ENCODE assay signal across 25 cellular contexts in genomic region chr12:89484470-89484869, GRCh38.
"Had no signal": no experiment of that assay in that cellular context is flagged by ENCODE, and none has a peak within 500 bp of the region (broad histone marks: within the 10 kb centered on the region; RNA-seq: fewer than 3 reads in every experiment).

No MANE protein-coding gene starts in this region.

- H3K4me1 Mint-ChIP-seq: stimulated activated memory B cell treated with anti-CD40 and anti-IgM and Interleukin-4, amounts not matched to agents 10 μg/mL and 1 μg/mL and 100 μg/mL, for 72 hours had no signal

- FAIRE-seq: islet of Langerhans, small intestine had no signal

- DNase-seq: activated CD8-positive, alpha-beta memory T cell treated with anti-CD3 and anti-CD28 coated beads for 24 hours; activated CD8-positive, alpha-beta memory T cell treated with anti-CD3 and anti-CD28 coated beads, Interleukin-2, amount 50 U/mL, for 4 hours; activated naive CD4-positive, alpha-beta T cell treated with anti-CD3 and anti-CD28 coated beads for 36 hours; activated T-cell treated with anti-CD3 and anti-CD28 coated beads, Interleukin-2, amount 50 U/mL, for 24 hours; amygdala; effector CD8-positive, alpha-beta T cell; gastrocnemius medialis; head of caudate nucleus; left cardiac atrium; ovary; right lobe of liver; small intestine; stimulated activated CD4-positive, alpha-beta T cell treated with anti-CD3 and anti-CD28 coated beads, Interleukin-2, amount 100 ng/mL, for 24 hours; T1000 had no signal

- H3K27me3 ChIP-seq: gastrocnemius medialis, neutrophil, ovary, right lobe of liver had no signal

- H3K27ac ChIP-seq: gastrocnemius medialis, neutrophil, ovary, prostate gland, right lobe of liver, thoracic aorta had no signal

- H3K9me3 ChIP-seq: gastrocnemius medialis, neutrophil, ovary, prostate gland, right lobe of liver, thoracic aorta had no signal

- H3K36me3 Mint-ChIP-seq: WTC11 had no signal

- H3K27me3 Mint-ChIP-seq: activated T-cell treated with anti-CD3 and anti-CD28 coated beads, Interleukin-2, amount 50 U/mL, for 24 hours; dendritic cell treated with granulocyte-macrophage colony-stimulating factor and Interleukin-4, amounts not matched to agents 40 ng/mL and 50 ng/mL, for 4 days; memory B cell; stimulated activated memory B cell treated with anti-CD40 and anti-IgM and Interleukin-4, amounts not matched to agents 10 μg/mL and 1 μg/mL and 100 μg/mL, for 72 hours; type B pancreatic cell had no signal

- H3K4me1 ChIP-seq: prostate gland, right lobe of liver had no signal

- H3K27ac Mint-ChIP-seq: activated naive CD4-positive, alpha-beta T cell treated with anti-CD3 and anti-CD28 coated beads for 36 hours; activated T-cell treated with anti-CD3 and anti-CD28 coated beads, Interleukin-2, amount 50 U/mL, for 24 hours; dendritic cell treated with granulocyte-macrophage colony-stimulating factor and Interleukin-4, amounts not matched to agents 40 ng/mL and 50 ng/mL, for 4 days; nephron; type B pancreatic cell; WTC11 had no signal

- H3K36me3 ChIP-seq: ovary, prostate gland, thoracic aorta had no signal

- H3K4me3 ChIP-seq: gastrocnemius medialis, ovary, prostate gland, right lobe of liver, thoracic aorta had no signal

- ATAC-seq: esophagus mucosa; gastrocnemius medialis; left cardiac atrium; right lobe of liver; stimulated activated memory B cell treated with anti-CD40 and anti-IgM and Interleukin-4, amounts not matched to agents 10 μg/mL and 1 μg/mL and 100 μg/mL, for 72 hours; WTC11 had no signal

- H3K9me3 Mint-ChIP-seq: activated naive CD4-positive, alpha-beta T cell treated with anti-CD3 and anti-CD28 coated beads for 36 hours; activated T-cell treated with anti-CD3 and anti-CD28 coated beads, Interleukin-2, amount 50 U/mL, for 24 hours; dendritic cell treated with granulocyte-macrophage colony-stimulating factor and Interleukin-4, amounts not matched to agents 40 ng/mL and 50 ng/mL, for 4 days; memory B cell; nephron; stimulated activated memory B cell treated with anti-CD40 and anti-IgM and Interleukin-4, amounts not matched to agents 10 μg/mL and 1 μg/mL and 100 μg/mL, for 72 hours; type B pancreatic cell; WTC11 had no signal

- H3K4me3 Mint-ChIP-seq: activated naive CD4-positive, alpha-beta T cell treated with anti-CD3 and anti-CD28 coated beads for 36 hours; activated T-cell treated with anti-CD3 and anti-CD28 coated beads, Interleukin-2, amount 50 U/mL, for 24 hours; dendritic cell treated with granulocyte-macrophage colony-stimulating factor and Interleukin-4, amounts not matched to agents 40 ng/mL and 50 ng/mL, for 4 days; memory B cell; nephron; stimulated activated memory B cell treated with anti-CD40 and anti-IgM and Interleukin-4, amounts not matched to agents 10 μg/mL and 1 μg/mL and 100 μg/mL, for 72 hours; type B pancreatic cell; WTC11 had no signal
